20 cellular contexts compared by ENCODE assay signal in the genomic region with DNA sequence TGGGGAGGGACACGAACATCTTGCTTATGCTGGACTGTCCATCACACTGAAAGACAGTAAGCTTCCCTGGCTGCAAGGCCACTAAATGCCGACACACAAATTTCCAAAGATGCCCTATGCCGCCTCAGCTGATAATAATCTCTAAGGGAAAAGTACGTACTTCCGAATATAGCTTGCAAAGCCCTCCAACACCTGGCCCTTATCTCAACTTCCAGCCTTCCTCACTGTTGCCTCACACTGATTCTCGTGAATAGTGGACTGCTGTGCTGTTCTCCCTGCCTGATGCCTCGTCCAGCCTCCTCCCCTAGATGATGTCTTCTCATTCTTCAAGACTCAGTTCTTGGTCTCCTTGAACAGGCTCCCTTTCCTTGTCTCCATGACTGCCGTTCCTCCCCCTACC.
DNase-seq lines count a peak whose midpoint lies in the region; ATAC-seq lines count a peak whose summit lies in the region.
"Had no signal": no experiment of that assay in that cellular context is flagged by ENCODE, and none has a peak within 500 bp of the region (broad histone marks: within the 10 kb centered on the region; RNA-seq: fewer than 3 reads in every experiment).

No MANE protein-coding gene starts in this region.

- H3K27ac Mint-ChIP-seq in T-helper 17 cell, result peak overlapping the region; percentile 1
- H3K27ac Mint-ChIP-seq: CD4-positive, CD25-positive, alpha-beta regulatory T cell had no signal

- no peak overlapping the region for H3K4me3 Mint-ChIP-seq in T-helper 17 cell
- H3K4me3 Mint-ChIP-seq: CD4-positive, CD25-positive, alpha-beta regulatory T cell; CD8-positive, alpha-beta memory T cell had no signal

- no peaks in the 10 kb centered on the region for H3K27me3 Mint-ChIP-seq in T-helper 17 cell

- no peak for ATAC-seq in T-helper 17 cell
- ATAC-seq: GM12878 had no signal

- peaks cover 1% of the 10 kb centered on the region for H3K4me1 Mint-ChIP-seq in T-helper 17 cell

- H3K36me3 Mint-ChIP-seq in T-helper 17 cell (ENCODE audit: low read depth), result peaks cover 4% of the 10 kb centered on the region

- no peaks in the 10 kb centered on the region for H3K9me3 ChIP-seq in T-helper 17 cell (ENCODE audit: control insufficient read depth, low read length, poor library complexity, severe bottlenecking)
- H3K9me3 ChIP-seq: BE2C had no signal

- DNase-seq in GF-D8 (lab: John Stamatoyannopoulos, UW) (peak; percentile 64), T-helper 17 cell (no peak), dermis blood vessel endothelial cell (peak; percentile 7), islet precursor cell (peak; percentile 45), NCI-H1105 (lab: John Stamatoyannopoulos, UW) (no peak), NCI-H146 (lab: John Stamatoyannopoulos, UW) (no peak), HuH-7 (ENCODE audit: low spot score) (no peak)
- DNase-seq: ACHN; BE2C; C1 segment of cervical spinal cord; CD4-positive, CD25-positive, alpha-beta regulatory T cell; CD8-positive, alpha-beta memory T cell; COR-L47; DMS 273 treated with DMSO at 0.1 percent for 48 hours; GDM1; GM23248; HCEC 1CT; IMR-90; KBM-7 had no signal

Comparison
In these comparisons a context has a peak if more than half of its experiments do, and no peak if none do; other contexts are left out.
1. DNase-seq: peak in GF-D8 (single experiment), dermis blood vessel endothelial cell (single experiment) and islet precursor cell (single experiment); none in T-helper 17 cell (0 of 3), NCI-H1105 (single experiment), NCI-H146 (single experiment) and HuH-7 (single experiment).